Comparison of ENCODE assay signal across 14 cellular contexts in the genomic region with DNA sequence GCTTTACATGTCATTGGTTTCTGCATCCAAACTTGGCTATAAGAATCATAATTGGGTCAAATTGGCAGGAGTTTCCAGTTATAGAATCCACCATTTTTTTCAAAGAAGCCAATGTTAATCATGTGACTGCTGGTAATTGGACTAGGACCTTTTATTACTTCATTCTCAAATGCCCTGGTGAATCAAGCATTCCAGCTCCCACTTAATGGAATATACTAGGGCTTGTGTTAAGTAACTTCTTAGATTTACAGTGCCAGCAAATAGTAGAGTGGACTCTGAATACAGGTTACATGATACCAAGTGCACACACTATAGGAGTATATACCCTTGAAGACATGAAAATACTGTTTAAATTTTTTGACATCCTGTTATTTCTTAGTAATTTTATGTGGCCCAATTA.
"Had no signal": no experiment of that assay in that cellular context is flagged by ENCODE, and none has a peak within 500 bp of the region (broad histone marks: within the 10 kb centered on the region; RNA-seq: fewer than 3 reads in every experiment).

No MANE protein-coding gene starts in this region.

- H3K4me3 ChIP-seq: breast epithelium, right lobe of liver, thyroid gland had no signal

- ATAC-seq: activated T-helper 17 cell treated with anti-CD3 and anti-CD28 coated beads, Interleukin-2, amount 50 U/mL, for 72 hours; right lobe of liver had no signal

- H3K27me3 ChIP-seq: breast epithelium, right lobe of liver, thyroid gland had no signal

- H3K36me3 ChIP-seq: breast epithelium, right lobe of liver, thyroid gland had no signal

- DNase-seq: activated CD4-positive, alpha-beta T cell treated with anti-CD3 and anti-CD28 coated beads for 1 hour; activated CD4-positive, alpha-beta T cell treated with anti-CD3 and anti-CD28 coated beads, Interleukin-2, amount 50 U/mL, for 4 hours; activated naive CD4-positive, alpha-beta T cell treated with Interleukin-2 at 50 U/mL for 16 hours; activated T-cell treated with anti-CD3 and anti-CD28 coated beads for 4 hours; aorta; hypothalamus; occipital lobe; right lobe of liver; stimulated activated CD4-positive, alpha-beta T cell treated with anti-CD3 and anti-CD28 coated beads, Interleukin-1b, Interleukin-23, amount 100 ng/mL, for 48 hours; thyroid gland had no signal

- H3K9me3 ChIP-seq: breast epithelium, right lobe of liver, thyroid gland had no signal

- H3K4me1 ChIP-seq: breast epithelium, right lobe of liver had no signal

- H3K27ac ChIP-seq: breast epithelium, epithelial cell of prostate, right lobe of liver, thyroid gland, VCaP had no signal
